ENCODE assay signal across 8 cellular contexts in the genomic region with DNA sequence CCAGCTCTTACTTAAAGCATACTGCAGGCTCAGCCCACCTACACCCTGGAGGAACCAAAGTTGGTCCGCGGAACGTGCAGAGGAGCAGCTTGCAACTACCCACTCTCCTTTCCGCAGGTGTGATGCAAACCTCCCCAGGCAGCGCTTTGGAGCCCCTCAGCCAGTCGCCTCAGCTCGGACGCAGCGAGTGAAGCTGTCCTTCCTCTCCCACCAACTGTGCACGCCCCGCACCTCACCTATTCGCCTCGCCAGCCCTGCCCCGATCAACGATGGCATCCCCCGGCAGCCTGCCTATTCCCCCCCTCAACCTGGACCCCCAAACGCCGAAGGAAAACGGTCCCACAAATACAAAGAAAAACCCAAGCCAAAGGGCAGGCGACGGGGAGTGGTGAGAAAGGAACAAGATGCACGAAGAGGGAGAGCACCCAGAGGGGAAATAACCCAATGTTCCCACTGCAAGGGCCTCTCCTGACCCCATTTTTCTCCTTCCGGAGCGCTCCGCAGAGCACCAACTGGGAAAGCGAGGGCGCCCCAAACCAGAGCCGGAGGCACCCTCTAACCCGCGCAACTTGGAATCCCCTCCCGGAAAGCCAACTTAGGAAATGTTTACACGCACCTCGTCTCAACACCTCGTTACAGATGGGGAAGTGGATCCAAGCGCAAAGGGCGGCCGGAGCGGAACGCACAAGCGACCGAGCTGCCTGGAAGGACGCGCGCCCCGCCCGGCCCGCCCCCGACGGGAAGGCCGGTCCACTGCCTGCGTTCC. TPM values are rescaled to one million over a fixed set of nuclear protein-coding genes. Genes with fewer than 3 reads are reported as not detected.
DNase-seq lines count a peak whose midpoint lies in the region; ATAC-seq and TF ChIP-seq lines count a peak whose summit lies in the region.

No MANE protein-coding gene starts in this region.

- no peaks in the 10 kb centered on the region for H3K9me3 Mint-ChIP-seq in activated naive CD8-positive, alpha-beta T cell treated with anti-CD3 and anti-CD28 coated beads, Interleukin-2, amount 50 U/mL, for 24 hours

- H3K27ac ChIP-seq in SJSA1 (peak overlapping the region; percentile 76), heart left ventricle (peak overlapping the region; percentile 82 to 99 (median 96)), parathyroid adenoma (peak overlapping the region; percentile 85)

- 1% methylated on average over 26 to 51 of the region's 51 CpGs for WGBS in heart left ventricle, 4 donors

- peak overlapping the region; percentile 94 for H3K4me2 ChIP-seq in parathyroid adenoma (ENCODE audit: low read length)

- H3K4me1 ChIP-seq in SJSA1 (replicated peaks): peaks cover 38% of the 10 kb centered on the region
- peaks cover 0 to 48% (median 12%) of the 10 kb centered on the region in 12 donors for H3K4me1 ChIP-seq in heart left ventricle
- H3K4me1 ChIP-seq in parathyroid adenoma: peaks cover 10% of the 10 kb centered on the region

- peak overlapping the region; percentile 84 for H3K27ac Mint-ChIP-seq in activated naive CD8-positive, alpha-beta T cell treated with anti-CD3 and anti-CD28 coated beads, Interleukin-2, amount 50 U/mL, for 24 hours

- DNase-seq in C1 segment of cervical spinal cord (lab: John Stamatoyannopoulos, UW): peak in 10 of 14 donors; percentile 34 to 80 (median 64)
- peak in 1 of 2 experiments; percentile 41 for DNase-seq in SJSA1 (ENCODE audit: low read depth in 1 of 2, low spot score in 2 of 2)
- DNase-seq in activated naive CD8-positive, alpha-beta T cell treated with anti-CD3 and anti-CD28 coated beads, Interleukin-2, amount 50 U/mL, for 24 hours: peak; percentile 51
- peak; percentile 50 to 80 (median 57) for DNase-seq in heart left ventricle
- DNase-seq in NCI-H2107 treated with DMSO at 0.1 percent for 48 hours (lab: John Stamatoyannopoulos, UW; ENCODE audit: unreplicated experiment): no peak

- H3K9ac ChIP-seq in parathyroid adenoma: no peak overlapping the region

- H3K36me3 ChIP-seq in SJSA1: peaks cover 28% of the 10 kb centered on the region
- H3K36me3 ChIP-seq in heart left ventricle: peaks cover 0 to 27% (median 12%) of the 10 kb centered on the region in 9 donors
- no peaks in the 10 kb centered on the region for H3K36me3 ChIP-seq in parathyroid adenoma (ENCODE audit: control insufficient read depth, insufficient read depth, low read length)

- H3K27me3 ChIP-seq in SJSA1 (replicated peaks) (no peaks in the 10 kb centered on the region), heart left ventricle (no peaks in the 10 kb centered on the region), parathyroid adenoma (ENCODE audit: control insufficient read depth, insufficient read depth, low read length) (no peaks in the 10 kb centered on the region)

- H3K27me3 Mint-ChIP-seq in activated naive CD8-positive, alpha-beta T cell treated with anti-CD3 and anti-CD28 coated beads, Interleukin-2, amount 50 U/mL, for 24 hours: no peaks in the 10 kb centered on the region

- peak overlapping the region; percentile 96 for H2AFZ ChIP-seq in parathyroid adenoma

- TF ChIP-seq POLR2A in heart left ventricle (IDR thresholded peaks at IDR 0.05): no peak

- H3K4me3 ChIP-seq in SJSA1 (peak overlapping the region; percentile 95), heart left ventricle (peak overlapping the region; percentile 68 to 100 (median 98)), parathyroid adenoma (ENCODE audit: low read depth, low read length) (peak overlapping the region; percentile 89)

- H3K4me3 Mint-ChIP-seq in activated naive CD8-positive, alpha-beta T cell treated with anti-CD3 and anti-CD28 coated beads, Interleukin-2, amount 50 U/mL, for 24 hours: peak overlapping the region; percentile 94

- peaks cover 40% of the 10 kb centered on the region for H3K4me1 Mint-ChIP-seq in activated naive CD8-positive, alpha-beta T cell treated with anti-CD3 and anti-CD28 coated beads, Interleukin-2, amount 50 U/mL, for 24 hours

- TF ChIP-seq CTCF in heart left ventricle (IDR thresholded peaks at IDR 0.05) (no peak), parathyroid adenoma (IDR thresholded peaks at IDR 0.05) (no peak)

- H3K9me3 ChIP-seq in SJSA1 (replicated peaks): no peaks in the 10 kb centered on the region
- H3K9me3 ChIP-seq in heart left ventricle: no peaks in the 10 kb centered on the region
- no peaks in the 10 kb centered on the region for H3K9me3 ChIP-seq in parathyroid adenoma (ENCODE audit: control insufficient read depth, low read length)

- intact Hi-C loops in heart left ventricle (cut with DNase I): loop anchor here in 3 of 10 donors (2.0 kb wide), 2 partner anchors 17 to 19 kb away; a partner anchor contains a TSS

- peaks cover 27% of the 10 kb centered on the region for H3K36me3 Mint-ChIP-seq in activated naive CD8-positive, alpha-beta T cell treated with anti-CD3 and anti-CD28 coated beads, Interleukin-2, amount 50 U/mL, for 24 hours (ENCODE audit: low read depth)

- peaks cover 4% of the 10 kb centered on the region for H3K79me2 ChIP-seq in parathyroid adenoma

- ATAC-seq in GM19351 (IDR thresholded peaks at IDR 0.05; ENCODE audit: unreplicated experiment) (peak; percentile 50), HG03442 (IDR thresholded peaks at IDR 0.05; ENCODE audit: unreplicated experiment) (peak; percentile 46), heart left ventricle (peak; percentile 38 to 73 (median 56))
- peak; percentile 30 for ATAC-seq in activated naive CD8-positive, alpha-beta T cell treated with anti-CD3 and anti-CD28 coated beads, Interleukin-2, amount 50 U/mL, for 24 hours

RNA-seq across cellular contexts. Expression of a gene that starts 0.7 kb away (rescaled TPM):
- total RNA-seq in SJSA1 (2014; rRNA removed; shearing (Covaris generic)): 38.7 and 48.2 TPM in 2 replicates
- total RNA-seq in heart left ventricle: 10 to 100 TPM; 19.2 to 54.3 (median 23.2) TPM
- polyA plus RNA-seq in heart left ventricle: 10 to 100 TPM in 1 of 2 donors, 1 to 10 TPM in 1; 5.2 to 16.9 TPM

RNA-seq across cellular contexts. Expression of a gene that starts 0.7 kb away (rescaled TPM):
- total RNA-seq in SJSA1 (2014; rRNA removed; shearing (Covaris generic)): 0.69 and 1.7 TPM in 2 replicates
- total RNA-seq in heart left ventricle: 1 to 10 TPM; 3.7 to 9.3 (median 5.7) TPM
- 1 to 10 TPM in 1 of 2 donors, under 1 TPM in 1; 0.61 to 2.1 TPM for polyA plus RNA-seq in heart left ventricle

RNA-seq across cellular contexts. Expression of a gene that starts 17.5 kb away (rescaled TPM):
- total RNA-seq in SJSA1 (2014; rRNA removed; shearing (Covaris generic)): 116 and 189 TPM in 2 replicates
- total RNA-seq in heart left ventricle: 100 to 1,000 TPM in 4 of 9 donors, 10 to 100 TPM in 5; 62.6 to 148 (median 92.7) TPM
- polyA plus RNA-seq in heart left ventricle: 10 to 100 TPM; 16.1 to 64.4 TPM
